In genomic region chr9:120439147-120439546, GRCh38 we compare ENCODE assay signal across 8 cellular contexts.
DNase-seq lines count a peak whose midpoint lies in the region; ATAC-seq and TF ChIP-seq lines count a peak whose summit lies in the region.

No MANE protein-coding gene starts in this region.

- H3K4ac ChIP-seq in neuronal stem cell (ENCODE audit: low read length) = no peak overlapping the region

- H3K4me3 ChIP-seq in body of pancreas (no peak overlapping the region), neuronal stem cell (ENCODE audit: low read length in 2 of 2) (no peak overlapping the region)

- H2BK15ac ChIP-seq in neuronal stem cell (ENCODE audit: low read length) = no peak overlapping the region

- no peak overlapping the region for H3K9ac ChIP-seq in neuronal stem cell (ENCODE audit: low read depth, low read length, poor library complexity)

- no peak for TF ChIP-seq POLR2A in body of pancreas (IDR thresholded peaks at IDR 0.05)

- no peak overlapping the region for H3K18ac ChIP-seq in neuronal stem cell (ENCODE audit: low read length)

- H3K23ac ChIP-seq in neuronal stem cell (ENCODE audit: low read depth, low read length, poor library complexity) = no peak overlapping the region

- 81 to 84% methylated on average over 7 of the region's 7 CpGs for WGBS in body of pancreas, 2 donors
- WGBS in neuronal stem cell (ENCODE audit: extremely low coverage in 2 of 2, insufficient read length in 2 of 2, insufficient replicate concordance in 1 of 2), 2 donors = no CpG with 5 or more reads among the region's 7 CpGs

- H2BK12ac ChIP-seq in neuronal stem cell (ENCODE audit: low read length) = no peak overlapping the region

- no peak for ATAC-seq in body of pancreas

- peak; percentile 7 for DNase-seq in stimulated activated CD4-positive, alpha-beta T cell treated with anti-CD3 and anti-CD28 coated beads, Interleukin-15, amount 100 ng/mL, for 24 hours
- DNase-seq in stimulated activated CD4-positive, alpha-beta T cell treated with anti-CD3 and anti-CD28 coated beads, Interleukin-4, amount 100 ng/mL, for 4 hours = no peak
- DNase-seq in NAMALWA (ENCODE audit: low spot score) (peak; percentile 38), body of pancreas (no peak), neuronal stem cell (ENCODE audit: low spot score) (peak; percentile 2), GM20000 (ENCODE audit: low spot score) (no peak), activated gamma-delta T cell treated with Interleukin-2 at 50 U/mL for 16 hours (no peak)
- DNase-seq in central memory CD4-positive, alpha-beta T cell = no peak

- H2BK5ac ChIP-seq in neuronal stem cell (ENCODE audit: low read length) = no peak overlapping the region

- TF ChIP-seq CTCF in body of pancreas (IDR thresholded peaks at IDR 0.05) (peak in 5 of 7 experiments; percentile 6 to 38 (median 29)), GM20000 (IDR thresholded peaks at IDR 0.05; ENCODE audit: extremely low read depth, missing control alignments) (no peak)

- H3K36me3 ChIP-seq in body of pancreas (replicated peaks in 1 of 2; ENCODE audit: insufficient read depth in 1 of 2, low read depth in 2 of 2) (no peaks in the 10 kb centered on the region), neuronal stem cell (replicated peaks in 1 of 2; ENCODE audit: control insufficient read depth in 2 of 2, insufficient read depth in 2 of 2, low read length in 2 of 2) (peaks cover 28 to 100% of the 10 kb centered on the region in 2 donors)

- no peaks in the 10 kb centered on the region for H3K9me3 ChIP-seq in body of pancreas
- H3K9me3 ChIP-seq in neuronal stem cell (replicated peaks in 1 of 2; ENCODE audit: control insufficient read depth in 2 of 2, insufficient read depth in 1 of 2, low read depth in 1 of 2, low read length in 2 of 2) = no peaks in the 10 kb centered on the region

- H2AK5ac ChIP-seq in neuronal stem cell (ENCODE audit: low read depth, low read length) = no peak overlapping the region

- H3K79me1 ChIP-seq in neuronal stem cell (ENCODE audit: low read depth, low read length) = no peaks in the 10 kb centered on the region

- H4K8ac ChIP-seq in neuronal stem cell (ENCODE audit: low read depth, low read length) = no peak overlapping the region

- no peak overlapping the region for H4K91ac ChIP-seq in neuronal stem cell (ENCODE audit: low read depth, low read length, poor library complexity)

- H2BK120ac ChIP-seq in neuronal stem cell (ENCODE audit: low read depth, low read length) = no peak overlapping the region

- no peak overlapping the region for H3K14ac ChIP-seq in neuronal stem cell (ENCODE audit: low read length)

- H2AFZ ChIP-seq in neuronal stem cell (ENCODE audit: low read length) = no peak overlapping the region

- H3K4me2 ChIP-seq in neuronal stem cell (ENCODE audit: insufficient read depth, low read length, poor library complexity, severe bottlenecking) = no peak overlapping the region

- intact Hi-C loops in body of pancreas (cut with DNase I) = no loop called here

- H3K27ac ChIP-seq in body of pancreas (no peak overlapping the region), neuronal stem cell (replicated peaks; ENCODE audit: low read length) (no peak overlapping the region)

- H3K27me3 ChIP-seq in body of pancreas (no peaks in the 10 kb centered on the region), neuronal stem cell (ENCODE audit: control insufficient read depth in 3 of 3, insufficient read depth in 3 of 3, low read depth in 1 of 3, low read length in 3 of 3) (no peaks in the 10 kb centered on the region)

- H3K4me1 ChIP-seq in body of pancreas (no peaks in the 10 kb centered on the region), neuronal stem cell (ENCODE audit: control insufficient read depth in 2 of 2, insufficient read depth in 1 of 2, low read depth in 1 of 2, low read length in 2 of 2) (no peaks in the 10 kb centered on the region)

Comparison
In these comparisons a context has a peak if more than half of its experiments do, and no peak if none do; other contexts are left out.
1. DNase-seq: peak in stimulated activated CD4-positive, alpha-beta T cell treated with anti-CD3 and anti-CD28 coated beads, Interleukin-15, amount 100 ng/mL, for 24 hours (single experiment), NAMALWA (single experiment) and neuronal stem cell (single experiment); none in stimulated activated CD4-positive, alpha-beta T cell treated with anti-CD3 and anti-CD28 coated beads, Interleukin-4, amount 100 ng/mL, for 4 hours (0 of 2), body of pancreas (0 of 4), GM20000 (single experiment), activated gamma-delta T cell treated with Interleukin-2 at 50 U/mL for 16 hours (single experiment) and central memory CD4-positive, alpha-beta T cell (single experiment).